20 cellular contexts compared by ENCODE assay signal in the genomic region with DNA sequence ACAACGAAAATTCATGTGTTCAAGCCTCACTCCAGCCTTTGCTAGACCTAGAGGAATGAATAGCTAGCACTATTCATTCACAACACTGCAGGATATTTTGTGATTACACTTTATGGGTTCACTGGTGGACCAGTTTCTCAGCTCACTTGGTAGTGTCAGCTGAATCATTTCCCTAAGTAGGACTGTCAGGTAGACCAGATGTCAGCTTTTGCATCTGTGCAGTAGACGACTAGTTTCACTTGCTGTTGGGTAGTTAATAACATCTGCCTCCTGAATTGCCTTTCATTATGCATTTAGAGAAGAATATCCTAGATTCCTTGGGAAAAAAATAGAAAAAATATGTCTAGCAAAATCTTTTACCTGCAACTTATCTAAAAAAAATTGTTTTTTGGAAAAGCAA.
"Had no signal": no experiment of that assay in that cellular context is flagged by ENCODE, and none has a peak within 500 bp of the region (broad histone marks: within the 10 kb centered on the region; RNA-seq: fewer than 3 reads in every experiment).

No MANE protein-coding gene starts in this region.

- DNase-seq: effector memory CD8-positive, alpha-beta T cell; foreskin keratinocyte; head of caudate nucleus; kidney; left cardiac atrium; left ventricle myocardium inferior; lower lobe of right lung; natural killer cell; ovary; sigmoid colon; stimulated activated CD4-positive, alpha-beta T cell treated with anti-CD3 and anti-CD28 coated beads, Interleukin-4, amount 100 ng/mL, for 1 hour; stimulated activated CD8-positive, alpha-beta memory T cell treated with anti-CD3 and anti-CD28 coated beads, Interleukin-4, amount 100 ng/mL, for 48 hours; tibial artery; upper lobe of left lung; uterus had no signal

- H3K4me3 Mint-ChIP-seq: effector memory CD8-positive, alpha-beta T cell; memory B cell; mesothelial cell of epicardium; natural killer cell; neural crest cell; stimulated activated effector memory CD8-positive, alpha-beta T cell treated with anti-CD3 and anti-CD28 coated beads, Interleukin-12 subunit alpha, Interleukin-12 subunit beta, amount 100 ng/mL, for 72 hours; stimulated activated naive CD8-positive, alpha-beta T cell treated with anti-CD3 and anti-CD28 coated beads, Interleukin-15, Interleukin-2, amounts not matched to agents 100 ng/mL and 50 ng/mL, for 24 hours had no signal

- H3K4me1 Mint-ChIP-seq: memory B cell; mesothelial cell of epicardium; natural killer cell; neural crest cell; stimulated activated effector memory CD8-positive, alpha-beta T cell treated with anti-CD3 and anti-CD28 coated beads, Interleukin-12 subunit alpha, Interleukin-12 subunit beta, amount 100 ng/mL, for 72 hours had no signal

- H3K9me3 Mint-ChIP-seq: effector memory CD8-positive, alpha-beta T cell; memory B cell; mesothelial cell of epicardium; natural killer cell; neural crest cell; stimulated activated effector memory CD8-positive, alpha-beta T cell treated with anti-CD3 and anti-CD28 coated beads, Interleukin-12 subunit alpha, Interleukin-12 subunit beta, amount 100 ng/mL, for 72 hours; stimulated activated naive CD8-positive, alpha-beta T cell treated with anti-CD3 and anti-CD28 coated beads, Interleukin-15, Interleukin-2, amounts not matched to agents 100 ng/mL and 50 ng/mL, for 24 hours had no signal

- H3K36me3 Mint-ChIP-seq: memory B cell; mesothelial cell of epicardium; natural killer cell; stimulated activated effector memory CD8-positive, alpha-beta T cell treated with anti-CD3 and anti-CD28 coated beads, Interleukin-12 subunit alpha, Interleukin-12 subunit beta, amount 100 ng/mL, for 72 hours had no signal

- H3K27ac Mint-ChIP-seq: effector memory CD8-positive, alpha-beta T cell; memory B cell; mesothelial cell of epicardium; natural killer cell; stimulated activated effector memory CD8-positive, alpha-beta T cell treated with anti-CD3 and anti-CD28 coated beads, Interleukin-12 subunit alpha, Interleukin-12 subunit beta, amount 100 ng/mL, for 72 hours; stimulated activated naive CD8-positive, alpha-beta T cell treated with anti-CD3 and anti-CD28 coated beads, Interleukin-15, Interleukin-2, amounts not matched to agents 100 ng/mL and 50 ng/mL, for 24 hours had no signal

- H3K27me3 Mint-ChIP-seq: memory B cell had no signal

- ATAC-seq: effector memory CD8-positive, alpha-beta T cell; foreskin keratinocyte; left cardiac atrium; lower lobe of right lung; natural killer cell; stimulated activated effector memory CD8-positive, alpha-beta T cell treated with anti-CD3 and anti-CD28 coated beads, Interleukin-12 subunit alpha, Interleukin-12 subunit beta, amount 100 ng/mL, for 72 hours had no signal
